9 cellular contexts compared by ENCODE assay signal in genomic region chr18:48930926-48931325, GRCh38. TPM values are rescaled to one million over a fixed set of nuclear protein-coding genes. Genes with fewer than 3 reads are reported as not detected.
DNase-seq lines count a peak whose midpoint lies in the region; ATAC-seq, FAIRE-seq and TF ChIP-seq lines count a peak whose summit lies in the region.
"Had no signal": no experiment of that assay in that cellular context is flagged by ENCODE, and none has a peak within 500 bp of the region (broad histone marks: within the 10 kb centered on the region; RNA-seq: fewer than 3 reads in every experiment).

No MANE protein-coding gene starts in this region.

- H3K27ac ChIP-seq in GM12878 (ENCODE audit: control insufficient read depth, insufficient read depth) (0 out of 2 replicates have a peak overlapping the region, but pooled peaks have one; percentile 96), mesodermal cell (ENCODE audit: low read depth, low read length, severe bottlenecking) (peak overlapping the region; percentile 94), upper lobe of left lung (peak overlapping the region; percentile 37 to 90 (median 81)), Karpas-422 (ENCODE audit: low read length) (no peak overlapping the region)

- in situ Hi-C loops in GM12878 (cut with MboI) = loop anchor here (25.0 kb wide), 1 partner anchor 1356 kb away; the partner anchor contains the start of genes CXXC1 and MBD1

- no peaks in the 10 kb centered on the region for H3K27me3 Mint-ChIP-seq in activated CD8-positive, alpha-beta memory T cell treated with anti-CD3 and anti-CD28 coated beads, Interleukin-2, amount 10 ng/mL, durations not matched to agents 7 days and 5 days

- TF ChIP-seq CTCF in GM12878 (IDR thresholded peaks at IDR 0.05 in 2 of 3, conservative IDR thresholded peaks at IDR 0.05 in 1 of 3; ENCODE audit: control insufficient read depth in 2 of 3, extremely low read depth in 1 of 3, insufficient read depth in 1 of 3, low read depth in 3 of 3, low read length in 3 of 3) (no peak), upper lobe of left lung (IDR thresholded peaks at IDR 0.05) (no peak)

- H3K27me3 ChIP-seq in GM12878 (replicated peaks in 1 of 2; ENCODE audit: control insufficient read depth in 2 of 2, insufficient read depth in 2 of 2, low read length in 1 of 2) (no peaks in the 10 kb centered on the region), upper lobe of left lung (no peaks in the 10 kb centered on the region), Karpas-422 (ENCODE audit: low read length) (no peaks in the 10 kb centered on the region)

- SMC1A ChIA-PET in GM12878 (lab: Charles Lee; ENCODE audit: uncharacterized antibody, unreplicated experiment) = interaction anchor here (1.3 to 7.1 kb wide), 4 partner anchors 11 to 62 kb away, joined by 4 to 55 read pairs (median 15); no protein-coding TSS in a partner anchor

- no peak for DNase-seq in activated CD8-positive, alpha-beta memory T cell treated with anti-CD3 and anti-CD28 coated beads, Interleukin-2, amount 10 ng/mL, durations not matched to agents 7 days and 5 days
- DNase-seq in activated CD8-positive, alpha-beta memory T cell treated with anti-CD3 and anti-CD28 coated beads, Interleukin-2, amount 50 U/mL, for 48 hours = no peak
- DNase-seq in GM12878 (ENCODE audit: low read depth, low spot score) = no peak
- DNase-seq in upper lobe of left lung = no peak
- DNase-seq in stimulated activated CD4-positive, alpha-beta T cell treated with anti-CD3 and anti-CD28 coated beads, Interleukin-1b, Interleukin-23, amount 100 ng/mL, for 48 hours = no peak
- no peak for DNase-seq in Karpas-422
- DNase-seq: T-helper 9 cell had no signal

- H3K36me3 Mint-ChIP-seq in activated CD8-positive, alpha-beta memory T cell treated with anti-CD3 and anti-CD28 coated beads, Interleukin-2, amount 10 ng/mL, durations not matched to agents 7 days and 5 days = peaks cover 13% of the 10 kb centered on the region

- intact Hi-C loops in GM12878 (cut with micrococcal nuclease; ENCODE audit: unreplicated experiment) = loop anchor here (5.0 kb wide), 2 partner anchors 64 to 99 kb away; no protein-coding TSS in a partner anchor

- H3K4me1 ChIP-seq in GM12878 (ENCODE audit: control insufficient read depth, insufficient read depth, low read length) (peaks cover 70% of the 10 kb centered on the region), mesodermal cell (ENCODE audit: control insufficient read depth, insufficient read depth, low read length, poor library complexity, severe bottlenecking) (peaks cover 94% of the 10 kb centered on the region), upper lobe of left lung (peaks cover 100% of the 10 kb centered on the region in 4 donors), Karpas-422 (ENCODE audit: low read length) (peaks cover 74% of the 10 kb centered on the region)

- POLR2A ChIA-PET in GM12878 (lab: Charles Lee) = interaction anchor here (2.5 to 8.1 kb wide), 2 partner anchors 16 to 153 kb away, joined by 7 to 71 read pairs; no protein-coding TSS in a partner anchor

- RAD21 ChIA-PET in GM12878 (lab: Charles Lee; ENCODE audit: unreplicated experiment) = interaction anchor here (2.6 kb wide), 1 partner anchor 62 kb away, joined by 11 read pairs; no protein-coding TSS in a partner anchor

- H3K9me2 ChIP-seq in Karpas-422 (replicated peaks; ENCODE audit: insufficient read depth, low read length) = no peaks in the 10 kb centered on the region

- H3K4me2 ChIP-seq in GM12878 (ENCODE audit: control insufficient read depth, insufficient read depth) (no peak overlapping the region), Karpas-422 (ENCODE audit: low read depth, low read length, poor library complexity, severe bottlenecking) (no peak overlapping the region)

- no peak for ATAC-seq in activated CD8-positive, alpha-beta memory T cell treated with anti-CD3 and anti-CD28 coated beads, Interleukin-2, amount 10 ng/mL, durations not matched to agents 7 days and 5 days
- ATAC-seq in GM12878 = no peak
- no peak for ATAC-seq in upper lobe of left lung (ENCODE audit: low FRiP score in 2 of 2)
- ATAC-seq in HG03039 (IDR thresholded peaks at IDR 0.05; ENCODE audit: unreplicated experiment) = no peak

- no peak for FAIRE-seq in GM12878 (lab: Jason Lieb, UNC)

- H3K9me3 ChIP-seq in GM12878 (replicated peaks; ENCODE audit: control insufficient read depth, insufficient read depth, low read length) = no peaks in the 10 kb centered on the region
- no peaks in the 10 kb centered on the region for H3K9me3 ChIP-seq in mesodermal cell (ENCODE audit: control insufficient read depth, low read length)
- no peaks in the 10 kb centered on the region for H3K9me3 ChIP-seq in upper lobe of left lung
- H3K9me3 ChIP-seq in Karpas-422 (ENCODE audit: low read length) = no peaks in the 10 kb centered on the region

- BruUV-seq in GM12878 (replicated peaks; lab: Mats Ljungman, UMichigan) = no TSS peak

- H3K4me3 Mint-ChIP-seq in activated CD8-positive, alpha-beta memory T cell treated with anti-CD3 and anti-CD28 coated beads, Interleukin-2, amount 10 ng/mL, durations not matched to agents 7 days and 5 days = no peak overlapping the region

- H2AFZ ChIP-seq in GM12878 (ENCODE audit: control insufficient read depth, low read depth, low read length) = no peak overlapping the region
- H2AFZ ChIP-seq in Karpas-422 (ENCODE audit: low read length) = no peak overlapping the region

- 54% methylated on average over 3 of the region's 3 CpGs for WGBS in GM12878 (ENCODE audit: insufficient coverage, insufficient replicate concordance, low lambda C conversion rate, missing lambda C conversion rate)
- 89% methylated on average over 2 of the region's 3 CpGs; no CpG with 5 or more reads in 1 of the 2 experiments for WGBS in mesodermal cell (ENCODE audit: insufficient coverage in 2 of 2), 2 experiments
- 42 to 54% methylated on average over 3 of the region's 3 CpGs for WGBS in upper lobe of left lung, 2 donors

- H3K36me3 ChIP-seq in GM12878 (ENCODE audit: control insufficient read depth in 2 of 2, insufficient read depth in 2 of 2, low read length in 1 of 2) (peaks cover 3 to 7% of the 10 kb centered on the region in 2 experiments), mesodermal cell (ENCODE audit: control insufficient read depth, insufficient read depth, low read length) (peaks cover 88% of the 10 kb centered on the region), upper lobe of left lung (peaks cover 0 to 5% (median 0%) of the 10 kb centered on the region in 4 donors), Karpas-422 (ENCODE audit: insufficient read depth, low read length) (no peaks in the 10 kb centered on the region)

- peaks cover 97% of the 10 kb centered on the region for H3K4me1 Mint-ChIP-seq in activated CD8-positive, alpha-beta memory T cell treated with anti-CD3 and anti-CD28 coated beads, Interleukin-2, amount 10 ng/mL, durations not matched to agents 7 days and 5 days

- TF ChIP-seq EP300 in GM12878 (IDR thresholded peaks at IDR 0.05; ENCODE audit: borderline replicate concordance in 1 of 2, control insufficient read depth in 1 of 2, low read depth in 2 of 2, low read length in 2 of 2) (no peak), upper lobe of left lung (IDR thresholded peaks at IDR 0.05) (no peak)

- H3K4me3 ChIP-seq in GM12878 (no peak overlapping the region), mesodermal cell (ENCODE audit: extremely low read depth, insufficient read depth, low read length, poor library complexity, severe bottlenecking) (no peak overlapping the region), upper lobe of left lung (peak overlapping the region in 1 of 4 donors; percentile 11), Karpas-422 (ENCODE audit: low read length) (no peak overlapping the region)

- H3K27ac Mint-ChIP-seq in activated CD8-positive, alpha-beta memory T cell treated with anti-CD3 and anti-CD28 coated beads, Interleukin-2, amount 10 ng/mL, durations not matched to agents 7 days and 5 days = peak overlapping the region; percentile 41

- TF ChIP-seq POLR2A in GM12878 (IDR thresholded peaks at IDR 0.05; ENCODE audit: low read depth, low read length) (no peak), upper lobe of left lung (IDR thresholded peaks at IDR 0.05) (no peak)

- H3K79me2 ChIP-seq in GM12878 (ENCODE audit: control insufficient read depth, insufficient read depth, low read length) (peaks cover 100% of the 10 kb centered on the region), Karpas-422 (ENCODE audit: low read length) (no peaks in the 10 kb centered on the region)

- no peaks in the 10 kb centered on the region for H3K9me3 Mint-ChIP-seq in activated CD8-positive, alpha-beta memory T cell treated with anti-CD3 and anti-CD28 coated beads, Interleukin-2, amount 10 ng/mL, durations not matched to agents 7 days and 5 days (ENCODE audit: low read depth)

- no peak overlapping the region for H3K9ac ChIP-seq in GM12878 (ENCODE audit: control insufficient read depth, insufficient read depth, low read length)
- H3K9ac ChIP-seq in Karpas-422 (ENCODE audit: low read length) = no peak overlapping the region

- H4K20me1 ChIP-seq in GM12878 (ENCODE audit: control insufficient read depth, insufficient read depth) (no peaks in the 10 kb centered on the region), Karpas-422 (ENCODE audit: insufficient read depth, low read depth, low read length) (no peaks in the 10 kb centered on the region)

- CTCF ChIA-PET in activated CD8-positive, alpha-beta memory T cell treated with anti-CD3 and anti-CD28 coated beads, Interleukin-2, amount 10 ng/mL, durations not matched to agents 7 days and 5 days (lab: Charles Lee) = interaction anchor here (0.6 kb wide), 1 partner anchor 24 kb away, joined by 3 read pairs; no protein-coding TSS in a partner anchor
- CTCF ChIA-PET in GM12878 (lab: Yijun Ruan, JAX) = interaction anchor here (1.3 kb wide), 1 partner anchor 13 kb away, joined by 3 read pairs; no protein-coding TSS in a partner anchor

- no peak for TF ChIP-seq RAD21 in GM12878 (IDR thresholded peaks at IDR 0.05; ENCODE audit: insufficient read depth, low read depth, low read length)

RNA-seq across cellular contexts. Expression of gene SMAD7, which starts 19.8 kb away (rescaled TPM):
- total RNA-seq in activated CD8-positive, alpha-beta memory T cell treated with anti-CD3 and anti-CD28 coated beads, Interleukin-2, amount 10 ng/mL, durations not matched to agents 7 days and 5 days = 10 to 100 TPM; 18.5 to 29.3 TPM
- 36.4 and 43.3 TPM in 2 replicates for total RNA-seq in GM12878 (2013; cell fraction: nucleolus; rRNA removed)
- 11.7 and 14.8 TPM in 2 replicates for total RNA-seq in GM12878 (2014; rRNA removed)
- total RNA-seq in GM12878 (2014; rRNA removed; fragmentation: Illumina TruSeq; extraction: Trizol) = 8.4 and 10.3 TPM in 2 replicates
- total RNA-seq in GM12878 (2021) = 13.1 and 14.1 TPM in 2 replicates
- polyA plus RNA-seq in GM12878 (2011; ENCODE audit: low read depth) = 2.7 TPM
- polyA plus RNA-seq in GM12878 (2011; rRNA removed) = 19.0 and 22.5 TPM in 2 replicates
- polyA plus RNA-seq in GM12878 (2011; cell fraction: cytosol; rRNA removed) = 24.3 and 24.7 TPM in 2 replicates
- 34.6 and 47.7 TPM in 2 replicates for polyA plus RNA-seq in GM12878 (2011; cell fraction: nucleus; rRNA removed)
- polyA plus RNA-seq in GM12878 (2012) = 7.3 and 8.5 TPM in 2 replicates
- 4.3 and 6.4 TPM in 2 replicates for polyA plus RNA-seq in GM12878 (2014; fragmentation: Illumina TruSeq; extraction: Trizol)
- polyA plus RNA-seq in GM12878 (2014; fragmentation: Nextera tagmentation; extraction: Ambion mirVana) = 1 to 10 TPM; 1.3 to 1.8 TPM
- polyA plus RNA-seq in GM12878 (2014; rRNA removed) = 8.6 and 9.7 TPM in 2 replicates
- polyA plus RNA-seq in GM12878 (2016; fragmentation: Nextera tagmentation; extraction: Ambion mirVana) = 1 to 10 TPM; 2.0 to 3.8 TPM
- polyA minus RNA-seq in GM12878 (2011; rRNA and poly(A)+ RNA removed) = 28.1 and 47.6 TPM in 2 replicates
- polyA minus RNA-seq in GM12878 (2011; cell fraction: cytosol; rRNA and poly(A)+ RNA removed) = 16.8 and 23.7 TPM in 2 replicates
- 23.5 and 38.0 TPM in 2 replicates for polyA minus RNA-seq in GM12878 (2011; cell fraction: nucleus; rRNA and poly(A)+ RNA removed)
- 45.1 TPM for polyA plus RNA-seq in mesodermal cell (2013, experiment 1 of 2)
- 42.8 TPM for polyA plus RNA-seq in mesodermal cell (2013, experiment 2 of 2)
- 10 to 100 TPM; 39.6 to 89.0 (median 61.5) TPM for total RNA-seq in upper lobe of left lung
- total RNA-seq in Karpas-422 (2014; rRNA removed; shearing (Covaris generic); ENCODE audit: low replicate concordance) = 1.3 and 2.1 TPM in 2 replicates
